1 cellular context compared by ENCODE assay signal in the genomic region with DNA sequence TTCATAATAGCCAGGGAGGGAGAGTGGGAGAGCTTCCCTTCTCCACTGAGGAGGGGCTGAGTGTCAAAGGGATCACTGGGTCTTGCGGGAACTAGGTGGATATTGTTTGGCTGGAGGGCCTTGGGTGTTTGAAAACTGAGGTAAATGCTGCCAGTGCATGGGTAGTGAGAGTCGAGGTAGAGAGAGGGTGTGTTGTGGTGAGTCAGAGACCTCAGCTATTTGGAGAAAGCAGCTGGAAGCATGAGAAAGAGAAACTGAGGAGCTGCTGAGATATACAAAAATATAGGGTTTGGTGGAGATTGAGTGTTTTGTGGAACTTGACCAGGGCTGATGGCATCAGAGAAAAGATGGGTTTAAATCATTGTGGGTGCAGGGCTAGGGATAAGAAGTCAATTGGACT.
TF ChIP-seq lines count a peak whose summit lies in the region.

No MANE protein-coding gene starts in this region.

TF ChIP-seq in IMR-90, 13 proteins besides CTCF, POLR2A, EP300 and RAD21 (continued from another document):
- TF ChIP-seq, protein P1, sequence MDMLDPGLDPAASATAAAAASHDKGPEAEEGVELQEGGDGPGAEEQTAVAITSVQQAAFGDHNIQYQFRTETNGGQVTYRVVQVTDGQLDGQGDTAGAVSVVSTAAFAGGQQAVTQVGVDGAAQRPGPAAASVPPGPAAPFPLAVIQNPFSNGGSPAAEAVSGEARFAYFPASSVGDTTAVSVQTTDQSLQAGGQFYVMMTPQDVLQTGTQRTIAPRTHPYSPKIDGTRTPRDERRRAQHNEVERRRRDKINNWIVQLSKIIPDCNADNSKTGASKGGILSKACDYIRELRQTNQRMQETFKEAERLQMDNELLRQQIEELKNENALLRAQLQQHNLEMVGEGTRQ (IDR thresholded peaks at IDR 0.05; ENCODE audit: low read depth, low read length) = no peak
- TF ChIP-seq SMC3 (IDR thresholded peaks at IDR 0.05; ENCODE audit: low read depth, low read length) (no peak), NFE2L2 (IDR thresholded peaks at IDR 0.05; ENCODE audit: low read depth, low read length) (no peak), RFX5 (IDR thresholded peaks at IDR 0.05; ENCODE audit: low read depth, low read length) (no peak)
